ENCODE assay signal across 29 cellular contexts in the genomic region with DNA sequence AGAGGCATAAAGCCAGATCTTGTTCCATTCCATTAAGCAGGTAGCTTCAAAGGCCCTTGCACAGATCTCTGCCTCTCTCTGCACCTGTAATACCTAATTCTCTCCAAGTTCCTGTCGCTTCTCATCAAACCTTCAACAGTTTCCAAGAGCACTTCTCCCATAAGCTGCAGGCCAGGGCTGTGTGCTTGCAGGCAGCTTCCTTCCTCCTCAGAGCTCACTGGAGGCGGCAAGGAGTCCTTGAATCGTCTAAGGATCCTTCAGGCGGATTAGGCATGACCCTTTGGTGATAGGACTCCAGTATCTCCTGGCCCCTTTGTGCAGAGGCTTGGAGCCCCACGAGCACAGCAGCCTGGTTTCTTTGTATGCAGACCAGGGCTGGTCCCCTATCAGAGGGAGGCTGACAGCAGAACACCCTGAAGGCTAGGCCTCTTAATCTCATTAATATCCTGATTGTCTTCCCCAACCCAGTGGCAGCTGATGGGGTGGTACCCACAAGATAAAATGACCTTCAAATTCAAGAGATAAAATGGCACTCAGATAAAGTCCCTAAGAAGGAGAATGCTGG. TPM values are rescaled to one million over a fixed set of nuclear protein-coding genes. Genes with fewer than 3 reads are reported as not detected.
DNase-seq lines count a peak whose midpoint lies in the region; ATAC-seq and TF ChIP-seq lines count a peak whose summit lies in the region.
"Had no signal": no experiment of that assay in that cellular context is flagged by ENCODE, and none has a peak within 500 bp of the region (broad histone marks: within the 10 kb centered on the region; RNA-seq: fewer than 3 reads in every experiment).

No MANE protein-coding gene starts in this region.

- H3K4me2 ChIP-seq in mammary epithelial cell (ENCODE audit: insufficient read depth, low read depth, low read length), result no peak overlapping the region
- H3K4me2 ChIP-seq: BLaER1 had no signal

- ATAC-seq in upper lobe of right lung (peak; percentile 83), GM19455 (IDR thresholded peaks at IDR 0.05; ENCODE audit: unreplicated experiment) (no peak)
- ATAC-seq: activated T-cell treated with anti-CD3 and anti-CD28 coated beads, Interleukin-2, amount 50 U/mL, for 72 hours; esophagus mucosa; GM12878; K562; Panc1; sciatic nerve had no signal

- 72% methylated on average over 5 of the region's 5 CpGs for WGBS in mammary epithelial cell (ENCODE audit: low coverage, missing lambda C conversion rate)

- CTCF ChIA-PET in mammary epithelial cell (lab: Charles Lee; ENCODE audit: low non-redundant PET), result no interaction called here

- peaks cover 17% of the 10 kb centered on the region for H3K27me3 Mint-ChIP-seq in nephron progenitor cell (ENCODE audit: low read depth, poor library complexity)

- H3K4me1 ChIP-seq in Peyer's patch (peaks cover 0 to 49% (median 5%) of the 10 kb centered on the region in 4 donors), duodenal mucosa (ENCODE audit: control insufficient read depth in 1 of 2, insufficient read depth in 2 of 2, low read length in 2 of 2) (peaks cover 58 to 62% of the 10 kb centered on the region in 2 donors), upper lobe of right lung (no peaks in the 10 kb centered on the region), mammary epithelial cell (ENCODE audit: insufficient read depth, low read length) (no peaks in the 10 kb centered on the region)
- H3K4me1 ChIP-seq: ascending aorta, BLaER1 had no signal

- no TSS peak for BruUV-seq in mammary epithelial cell (replicated peaks; lab: Mats Ljungman, UMichigan)

- H3K9me3 Mint-ChIP-seq in nephron progenitor cell, result no peaks in the 10 kb centered on the region
- H3K9me3 Mint-ChIP-seq: activated T-cell treated with anti-CD3 and anti-CD28 coated beads, Interleukin-2, amount 50 U/mL, for 72 hours; nephron; T-helper 2 cell treated with Interferon-gamma antibody and Interleukin-4, amounts not matched to agents 5 μg/mL and 100 μg/mL, for 36 hours had no signal

- TF ChIP-seq CTCF in Peyer's patch (IDR thresholded peaks at IDR 0.05) (no peak), nephron progenitor cell (IDR thresholded peaks at IDR 0.05) (no peak), upper lobe of right lung (IDR thresholded peaks at IDR 0.05) (no peak), mammary epithelial cell (conservative IDR thresholded peaks at IDR 0.05 in 1 of 2, IDR thresholded peaks at IDR 0.05 in 1 of 2; ENCODE audit: extremely low read depth in 1 of 2, insufficient read depth in 1 of 2, low read depth in 1 of 2, low read length in 2 of 2) (no peak)

- peak overlapping the region in 3 of 4 donors; percentile 44 to 81 (median 53) for H3K27ac ChIP-seq in Peyer's patch
- H3K27ac ChIP-seq in duodenal mucosa (ENCODE audit: low read depth, low read length), result peak overlapping the region; percentile 22
- H3K27ac ChIP-seq in upper lobe of right lung, result no peak overlapping the region
- H3K27ac ChIP-seq in mammary epithelial cell (ENCODE audit: insufficient read depth, low read depth, low read length), result no peak overlapping the region
- H3K27ac ChIP-seq: ascending aorta, BLaER1 had no signal

- H3K9ac ChIP-seq in duodenal mucosa (ENCODE audit: low read depth in 1 of 2, low read length in 2 of 2) (peak overlapping the region; percentile 7 to 19), mammary epithelial cell (ENCODE audit: insufficient read depth, low read length) (no peak overlapping the region)
- H3K9ac ChIP-seq: BLaER1 had no signal

- dilution Hi-C loops in mammary epithelial cell (cut with HindIII; ENCODE audit: low sequenced_read_pairs), result no loop called here

- H3K36me3 ChIP-seq in Peyer's patch, result no peaks in the 10 kb centered on the region
- H3K36me3 ChIP-seq in duodenal mucosa (ENCODE audit: control insufficient read depth in 1 of 2, insufficient read depth in 2 of 2, low read length in 2 of 2), result peaks cover 0 to 14% of the 10 kb centered on the region in 2 donors
- no peaks in the 10 kb centered on the region for H3K36me3 ChIP-seq in upper lobe of right lung
- H3K36me3 ChIP-seq in mammary epithelial cell (ENCODE audit: insufficient read depth, low read length), result no peaks in the 10 kb centered on the region
- H3K36me3 ChIP-seq: ascending aorta, BLaER1 had no signal

- no peaks in the 10 kb centered on the region for H4K20me1 ChIP-seq in mammary epithelial cell (ENCODE audit: insufficient read depth, low read length)
- H4K20me1 ChIP-seq: BLaER1 had no signal

- H3K4me1 Mint-ChIP-seq in nephron progenitor cell, result peaks cover 58% of the 10 kb centered on the region

- H3K9me3 ChIP-seq in Peyer's patch, result no peaks in the 10 kb centered on the region
- no peaks in the 10 kb centered on the region for H3K9me3 ChIP-seq in duodenal mucosa (ENCODE audit: control insufficient read depth in 1 of 2, low read length in 2 of 2)
- H3K9me3 ChIP-seq in upper lobe of right lung, result no peaks in the 10 kb centered on the region
- no peaks in the 10 kb centered on the region for H3K9me3 ChIP-seq in mammary epithelial cell (replicated peaks; ENCODE audit: insufficient read depth, low read length)
- H3K9me3 ChIP-seq: ascending aorta, BLaER1, mucosa of descending colon, stomach had no signal

- peak overlapping the region; percentile 53 for H3K27ac Mint-ChIP-seq in nephron progenitor cell
- H3K27ac Mint-ChIP-seq: activated T-cell treated with anti-CD3 and anti-CD28 coated beads, Interleukin-2, amount 50 U/mL, for 72 hours; nephron; T-helper 2 cell treated with Interferon-gamma antibody and Interleukin-4, amounts not matched to agents 5 μg/mL and 100 μg/mL, for 36 hours had no signal

- H3K4me3 Mint-ChIP-seq in nephron progenitor cell, result no peak overlapping the region
- H3K4me3 Mint-ChIP-seq: activated T-cell treated with anti-CD3 and anti-CD28 coated beads, Interleukin-2, amount 50 U/mL, for 72 hours; nephron; T-helper 2 cell treated with Interferon-gamma antibody and Interleukin-4, amounts not matched to agents 5 μg/mL and 100 μg/mL, for 36 hours had no signal

- H3K27me3 ChIP-seq in Peyer's patch, result no peaks in the 10 kb centered on the region
- no peaks in the 10 kb centered on the region for H3K27me3 ChIP-seq in duodenal mucosa (ENCODE audit: control insufficient read depth in 1 of 2, insufficient read depth in 2 of 2, low read length in 2 of 2)
- H3K27me3 ChIP-seq in upper lobe of right lung, result no peaks in the 10 kb centered on the region
- peaks cover 3% of the 10 kb centered on the region for H3K27me3 ChIP-seq in mammary epithelial cell (ENCODE audit: insufficient read depth, low read length)
- H3K27me3 ChIP-seq: ascending aorta, BLaER1 had no signal

- DNase-seq in Peyer's patch (no peak), nephron progenitor cell (no peak), upper lobe of right lung (no peak), iPS-NIHi11 (ENCODE audit: low spot score) (no peak), mammary epithelial cell (no peak)
- DNase-seq: activated CD4-positive, alpha-beta T cell treated with anti-CD3 and anti-CD28 coated beads, Interleukin-2, amount 50 U/mL, for 4 hours; activated T-cell treated with anti-CD3 and anti-CD28 coated beads, Interleukin-2, amount 50 U/mL, for 72 hours; caudate nucleus; foreskin fibroblast; NCI-H1092 treated with DMSO at 0.1 percent for 48 hours; NCI-H187 treated with DMSO at 0.1 percent for 48 hours; NCI-H2171 treated with DMSO at 0.1 percent for 48 hours; SIG-M5; stimulated activated CD4-positive, alpha-beta T cell treated with anti-CD3 and anti-CD28 coated beads, Interleukin-12 subunit alpha, Interleukin-12 subunit beta, amount 100 ng/mL, for 4 hours; stimulated activated CD4-positive, alpha-beta T cell treated with anti-CD3 and anti-CD28 coated beads, Interleukin-2, amount 100 ng/mL, for 48 hours; stomach had no signal

- H3K36me3 Mint-ChIP-seq in nephron progenitor cell (ENCODE audit: low read depth), result no peaks in the 10 kb centered on the region

- intact Hi-C loops in upper lobe of right lung (cut with DNase I) (no loop called here), mammary epithelial cell (cut with micrococcal nuclease) (loop anchor here (2.0 kb wide), 1 partner anchor 38 kb away; no protein-coding TSS in a partner anchor)

- no peak overlapping the region for H3K4me3 ChIP-seq in Peyer's patch
- peak overlapping the region in 1 of 2 donors; percentile 29 for H3K4me3 ChIP-seq in duodenal mucosa (ENCODE audit: low read depth in 1 of 2, low read length in 2 of 2)
- H3K4me3 ChIP-seq in upper lobe of right lung, result no peak overlapping the region
- no peak overlapping the region for H3K4me3 ChIP-seq in mammary epithelial cell (replicated peaks in 1 of 3; ENCODE audit: insufficient read depth in 1 of 3, low read depth in 2 of 3, low read length in 3 of 3)
- H3K4me3 ChIP-seq: ascending aorta, BLaER1, GM12878, K562, mucosa of descending colon, stomach had no signal

- no peak for TF ChIP-seq POLR2A in Peyer's patch (IDR thresholded peaks at IDR 0.05)

- H2AFZ ChIP-seq in mammary epithelial cell (ENCODE audit: low read depth, low read length), result no peak overlapping the region

- no peaks in the 10 kb centered on the region for H3K79me2 ChIP-seq in mammary epithelial cell (ENCODE audit: insufficient read depth, low read length)

- in situ Hi-C loops in mammary epithelial cell (cut with MboI; ENCODE audit: low sequenced_read_pairs in 2 of 2), result no loop called here

RNA-seq across cellular contexts. Expression of gene HNF1B, which starts 19.8 kb away (rescaled TPM):
- total RNA-seq in Peyer's patch (10 to 100 TPM; 16.5 to 39.9 (median 32.2) TPM), upper lobe of right lung (19.8 TPM), mammary epithelial cell (not detected)
- not detected for polyA plus RNA-seq in mammary epithelial cell
- polyA minus RNA-seq in mammary epithelial cell, result not detected
- total RNA-seq: ascending aorta, esophagus mucosa, K562, lower leg skin, sciatic nerve had no signal
- polyA plus RNA-seq: K562 had no signal

Comparison
In these comparisons a context has a peak if more than half of its experiments do, and no peak if none do; other contexts are left out.
1. H3K27ac ChIP-seq: peak in Peyer's patch (3 of 4) and duodenal mucosa (single experiment); none in upper lobe of right lung (single experiment) and mammary epithelial cell (single experiment).
2. RNA of gene HNF1B, which starts 19.8 kb away (total RNA-seq): 16.5 to 39.9 TPM in Peyer's patch and 19.8 TPM in upper lobe of right lung (single experiment); not detected in mammary epithelial cell; every median in the first group is over 10 times any median in the second.